In genomic region chr19:6475321-6476108, GRCh38 we compare ENCODE assay signal across 1 cellular context.
TF ChIP-seq lines count a peak whose summit lies in the region.

No MANE protein-coding gene starts in this region.

TF ChIP-seq in HepG2, 621 proteins besides CTCF, POLR2A, EP300 and RAD21:
- TF ChIP-seq SALL2 (CRISPR knock-in tag; IDR thresholded peaks at IDR 0.05) (no peak), ZNF329 (CRISPR knock-in tag; IDR thresholded peaks at IDR 0.05; ENCODE audit: low read depth) (0 out of 2 replicates have a peak, but pooled peaks have one; percentile 33), MEIS1 (CRISPR knock-in tag; IDR thresholded peaks at IDR 0.05; ENCODE audit: borderline replicate concordance) (no peak), ZHX1 (CRISPR knock-in tag; IDR thresholded peaks at IDR 0.05; ENCODE audit: low read depth) (0 out of 2 replicates have a peak, but pooled peaks have one; percentile 37), SNAPC2 (CRISPR knock-in tag; IDR thresholded peaks at IDR 0.05) (no peak), NCOA1 (CRISPR knock-in tag; IDR thresholded peaks at IDR 0.05) (no peak)
